In the genomic region with DNA sequence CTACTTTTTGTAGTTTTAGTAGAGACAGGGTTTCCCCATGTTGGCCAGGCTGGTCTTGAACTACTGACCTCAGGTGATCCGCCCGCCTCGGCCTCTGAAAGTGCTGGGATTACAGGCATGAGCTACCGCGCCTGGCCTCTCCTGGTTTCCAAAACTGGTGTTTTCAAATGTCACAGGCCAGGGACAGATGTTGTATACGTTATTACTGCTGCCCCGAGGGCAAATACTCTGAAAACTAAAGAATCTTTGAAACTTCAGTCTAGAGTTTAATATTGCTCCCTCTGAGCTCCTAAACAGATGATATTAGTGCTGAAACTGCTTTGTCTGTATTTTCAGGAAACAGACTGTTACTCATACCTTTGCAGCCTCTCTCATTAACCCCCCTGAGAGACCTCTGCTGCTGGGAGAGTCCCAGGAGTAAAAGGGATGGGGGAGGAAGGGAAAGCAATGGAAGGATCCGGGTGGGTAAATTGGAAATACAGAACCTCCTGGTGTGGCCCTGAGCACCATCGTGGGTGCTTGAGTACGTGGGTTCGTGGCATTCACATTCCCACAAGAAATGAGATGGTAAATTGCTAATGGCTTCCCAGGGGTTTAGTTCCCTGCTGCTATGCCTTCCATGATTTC, we compare ENCODE assay signal across 20 cellular contexts.
"Had no signal": no experiment of that assay in that cellular context is flagged by ENCODE, and none has a peak within 500 bp of the region (broad histone marks: within the 10 kb centered on the region; RNA-seq: fewer than 3 reads in every experiment).

No MANE protein-coding gene starts in this region.

- H3K4me3 ChIP-seq: colonic mucosa, esophagus squamous epithelium, gastroesophageal sphincter, psoas muscle, right lobe of liver, spleen, testis, tibial nerve had no signal

- H3K27ac Mint-ChIP-seq: naive thymus-derived CD4-positive, alpha-beta T cell; nephron progenitor cell; stimulated activated naive B cell treated with anti-CD40 and anti-IgM and Interleukin-4, amounts not matched to agents 10 μg/mL and 1 μg/mL and 100 μg/mL, for 72 hours; stimulated activated naive CD8-positive, alpha-beta T cell treated with anti-CD3 and anti-CD28 coated beads, Interleukin-15, amount 100 ng/mL, for 72 hours had no signal

- H3K79me2 ChIP-seq: parathyroid adenoma had no signal

- H2AFZ ChIP-seq: parathyroid adenoma had no signal

- H3K36me3 ChIP-seq: colonic mucosa, esophagus squamous epithelium, gastroesophageal sphincter, right lobe of liver, spleen, tibial nerve had no signal

- H3K27me3 ChIP-seq: gastroesophageal sphincter, testis had no signal

- H3K9me3 ChIP-seq: colonic mucosa, esophagus squamous epithelium, gastroesophageal sphincter, psoas muscle, right lobe of liver, testis, tibial nerve had no signal

- H3K4me1 ChIP-seq: colonic mucosa, parathyroid adenoma had no signal

- DNase-seq: colonic mucosa; dermis blood vessel endothelial cell; esophagus squamous epithelium; foreskin fibroblast; kidney glomerular epithelial cell; naive thymus-derived CD4-positive, alpha-beta T cell; nephron progenitor cell; psoas muscle; retina; right lobe of liver; spleen; stimulated activated CD4-positive, alpha-beta T cell treated with anti-CD3 and anti-CD28 coated beads, Interleukin-15, amount 100 ng/mL, for 24 hours; stimulated activated CD4-positive, alpha-beta T cell treated with anti-CD3 and anti-CD28 coated beads, Interleukin-1b, Interleukin-23, amount 100 ng/mL, for 48 hours; stimulated activated CD4-positive, alpha-beta T cell treated with anti-CD3 and anti-CD28 coated beads, Interleukin-4, amount 100 ng/mL, for 4 hours; stimulated activated naive B cell treated with anti-CD40 and anti-IgM and Interleukin-4, amounts not matched to agents 10 μg/mL and 1 μg/mL and 100 μg/mL, for 72 hours; stimulated activated naive CD8-positive, alpha-beta T cell treated with anti-CD3 and anti-CD28 coated beads, Interleukin-15, amount 100 ng/mL, for 72 hours; testis had no signal

- H3K4me3 Mint-ChIP-seq: naive thymus-derived CD4-positive, alpha-beta T cell; nephron progenitor cell; stimulated activated naive B cell treated with anti-CD40 and anti-IgM and Interleukin-4, amounts not matched to agents 10 μg/mL and 1 μg/mL and 100 μg/mL, for 72 hours; stimulated activated naive CD8-positive, alpha-beta T cell treated with anti-CD3 and anti-CD28 coated beads, Interleukin-15, amount 100 ng/mL, for 72 hours had no signal

- H3K9ac ChIP-seq: parathyroid adenoma had no signal

- H3K27ac ChIP-seq: colonic mucosa, esophagus squamous epithelium, gastroesophageal sphincter, parathyroid adenoma, psoas muscle, right lobe of liver, spleen, testis, tibial nerve had no signal
